Comparison of ENCODE assay signal across 19 cellular contexts in the genomic region with DNA sequence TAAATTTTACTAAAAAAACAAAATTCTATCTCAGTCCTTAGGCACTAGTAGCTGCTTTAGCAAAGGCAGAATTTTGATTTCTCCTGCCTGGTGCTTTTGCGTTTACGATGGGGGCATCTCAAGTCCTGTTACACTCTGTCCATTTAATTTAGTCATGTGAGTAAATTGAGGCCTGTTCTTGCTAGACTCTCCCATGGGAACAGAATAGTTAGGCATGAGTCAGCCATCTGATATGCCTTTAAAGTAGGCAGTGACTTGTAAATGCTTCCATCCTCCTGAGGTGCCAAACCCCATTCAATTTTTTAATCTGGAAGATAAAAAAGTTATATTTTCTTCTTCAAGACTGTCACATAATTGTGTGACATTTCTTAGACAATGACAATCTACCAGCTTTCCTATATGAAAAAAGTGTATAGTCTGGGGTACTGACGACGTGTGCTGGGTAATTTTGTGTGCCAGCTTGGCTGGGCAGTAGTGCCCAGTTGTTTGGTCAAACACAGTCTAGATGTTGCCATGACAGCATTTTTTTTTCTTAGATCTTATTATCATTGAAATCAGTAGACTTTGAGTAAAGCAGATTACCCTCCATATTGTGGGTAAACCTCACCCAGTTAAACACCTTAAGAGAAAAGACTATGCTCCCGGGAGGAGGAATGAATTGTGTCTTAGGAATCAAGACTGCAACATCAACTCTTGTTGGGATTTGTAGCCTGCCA.
A peak's percentile ranks its signal among the peaks of the same experiment; 100 is the strongest.
DNase-seq lines count a peak whose midpoint lies in the region; TF ChIP-seq lines count a peak whose summit lies in the region.
"Had no signal": no experiment of that assay in that cellular context is flagged by ENCODE, and none has a peak within 500 bp of the region (broad histone marks: within the 10 kb centered on the region; RNA-seq: fewer than 3 reads in every experiment).

No MANE protein-coding gene starts in this region.

- H3K36me3 Mint-ChIP-seq in chondrocyte (ENCODE audit: low read depth), result no peaks in the 10 kb centered on the region
- H3K36me3 Mint-ChIP-seq: activated naive CD8-positive, alpha-beta T cell; memory B cell had no signal

- peaks cover 34% of the 10 kb centered on the region for H3K4me1 Mint-ChIP-seq in chondrocyte (ENCODE audit: low read depth)
- H3K4me1 Mint-ChIP-seq: memory B cell; stimulated activated naive CD8-positive, alpha-beta T cell treated with anti-CD3 and anti-CD28 coated beads, Interleukin-15, amount 100 ng/mL, for 72 hours had no signal

- H3K9me3 Mint-ChIP-seq in chondrocyte (ENCODE audit: low read depth), result peaks cover 2% of the 10 kb centered on the region
- H3K9me3 Mint-ChIP-seq: nephron had no signal

- TF ChIP-seq CTCF in AG04449 (IDR thresholded peaks at IDR 0.05; ENCODE audit: insufficient read depth, low read length, missing control alignments) (no peak), chondrocyte (IDR thresholded peaks at IDR 0.05) (no peak)

- peak overlapping the region; percentile 59 for H3K27ac Mint-ChIP-seq in chondrocyte (ENCODE audit: unreplicated experiment)
- H3K27ac Mint-ChIP-seq: activated naive CD8-positive, alpha-beta T cell; activated T-cell treated with anti-CD3 and anti-CD28 coated beads, Interleukin-2, amount 50 U/mL, for 72 hours; memory B cell; nephron; stimulated activated naive CD8-positive, alpha-beta T cell treated with anti-CD3 and anti-CD28 coated beads, Interleukin-15, amount 100 ng/mL, for 72 hours had no signal

- no peak overlapping the region for H3K4me3 Mint-ChIP-seq in chondrocyte (ENCODE audit: unreplicated experiment)
- H3K4me3 Mint-ChIP-seq: activated naive CD8-positive, alpha-beta T cell; activated T-cell treated with anti-CD3 and anti-CD28 coated beads, Interleukin-2, amount 50 U/mL, for 72 hours; memory B cell; nephron; stimulated activated naive CD8-positive, alpha-beta T cell treated with anti-CD3 and anti-CD28 coated beads, Interleukin-15, amount 100 ng/mL, for 72 hours had no signal

- peak; percentile 59 for DNase-seq in AG04449 (ENCODE audit: low read depth, low spot score)
- peak; percentile 75 for DNase-seq in M059J (ENCODE audit: low read depth)
- DNase-seq in chondrocyte (ENCODE audit: low spot score), result no peak
- DNase-seq in islet precursor cell, result peak; percentile 65
- DNase-seq in GF-D8 (lab: John Stamatoyannopoulos, UW), result no peak
- no peak for DNase-seq in activated CD4-positive, alpha-beta T cell treated with anti-CD3 and anti-CD28 coated beads, Interleukin-2, amount 50 U/mL, for 1 hour
- no peak for DNase-seq in retina
- no peak for DNase-seq in NCI-H2029 treated with DMSO at 0.1 percent for 48 hours (lab: John Stamatoyannopoulos, UW)
- DNase-seq: activated CD4-positive, alpha-beta T cell treated with anti-CD3 and anti-CD28 coated beads, Interleukin-2, amount 50 U/mL, for 4 hours; activated T-cell treated with anti-CD3 and anti-CD28 coated beads, Interleukin-2, amount 50 U/mL, for 72 hours; cerebellar nuclear complex; glutamatergic neuron; NCI-H2081; NCI-H524; stimulated activated naive CD8-positive, alpha-beta T cell treated with anti-CD3 and anti-CD28 coated beads, Interleukin-15, amount 100 ng/mL, for 72 hours; uterus had no signal

- POLR2A ChIA-PET in AG04449 (lab: Yijun Ruan, JAX), result no interaction called here

- CTCF ChIA-PET in AG04449 (lab: Yijun Ruan, JAX), result interaction anchor here (1.3 kb wide), 1 partner anchor 9 kb away, joined by 3 read pairs; no protein-coding TSS in a partner anchor

- H3K27me3 Mint-ChIP-seq in chondrocyte (ENCODE audit: low read depth), result no peaks in the 10 kb centered on the region
- H3K27me3 Mint-ChIP-seq: stimulated activated naive CD8-positive, alpha-beta T cell treated with anti-CD3 and anti-CD28 coated beads, Interleukin-15, amount 100 ng/mL, for 72 hours had no signal

- H3K4me3 ChIP-seq in AG04449 (ENCODE audit: low read depth, low read length), result no peak overlapping the region
- H3K4me3 ChIP-seq: uterus had no signal

Comparison
In these comparisons a context has a peak if more than half of its experiments do, and no peak if none do; other contexts are left out.
1. DNase-seq: peak in AG04449 (single experiment), M059J (single experiment) and islet precursor cell (single experiment); none in chondrocyte (single experiment), GF-D8 (single experiment), activated CD4-positive, alpha-beta T cell treated with anti-CD3 and anti-CD28 coated beads, Interleukin-2, amount 50 U/mL, for 1 hour (single experiment), retina (single experiment) and NCI-H2029 treated with DMSO at 0.1 percent for 48 hours (single experiment).